Comparison of ENCODE assay signal across 1 cellular context in genomic region chr16:70634861-70635260, GRCh38.
TF ChIP-seq lines count a peak whose summit lies in the region.

No MANE protein-coding gene starts in this region.

TF ChIP-seq in GM23338, 12 proteins besides CTCF, POLR2A, EP300 and RAD21:
- TF ChIP-seq REST (IDR thresholded peaks at IDR 0.05; ENCODE audit: unreplicated experiment), result no peak
- no peak for TF ChIP-seq EZH2 (IDR thresholded peaks at IDR 0.05; ENCODE audit: low read depth, unreplicated experiment)
- no peak for TF ChIP-seq EZH2phosphoT487 (IDR thresholded peaks at IDR 0.05; ENCODE audit: unreplicated experiment)
- TF ChIP-seq POLR2AphosphoS5 (IDR thresholded peaks at IDR 0.05; ENCODE audit: low read depth), result no peak
